Comparison of ENCODE assay signal across 2 cellular contexts in the genomic region with DNA sequence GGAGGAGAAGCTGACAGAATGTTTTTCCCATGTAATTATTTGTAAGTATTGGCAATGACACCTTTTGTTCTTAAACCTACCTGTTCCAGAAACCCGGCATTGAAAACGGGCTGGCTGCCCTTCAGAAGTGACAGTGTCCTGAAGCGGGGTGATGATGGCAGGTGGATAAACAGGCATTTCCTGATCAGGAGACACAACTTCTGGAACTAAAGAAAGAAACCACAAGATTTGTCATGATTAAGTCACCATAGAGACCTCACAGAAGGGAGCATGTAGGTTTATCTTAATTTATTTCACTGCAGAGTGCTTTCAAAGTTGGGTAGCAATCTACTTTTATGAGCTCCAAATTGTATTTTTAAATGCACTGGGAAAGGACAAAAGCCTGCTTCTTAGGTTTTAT.
TF ChIP-seq lines count a peak whose summit lies in the region.

No MANE protein-coding gene starts in this region.

TF ChIP-seq in SK-N-SH, 30 proteins besides CTCF, POLR2A, EP300 and RAD21 (continued from another document):
- TF ChIP-seq, protein P1, sequence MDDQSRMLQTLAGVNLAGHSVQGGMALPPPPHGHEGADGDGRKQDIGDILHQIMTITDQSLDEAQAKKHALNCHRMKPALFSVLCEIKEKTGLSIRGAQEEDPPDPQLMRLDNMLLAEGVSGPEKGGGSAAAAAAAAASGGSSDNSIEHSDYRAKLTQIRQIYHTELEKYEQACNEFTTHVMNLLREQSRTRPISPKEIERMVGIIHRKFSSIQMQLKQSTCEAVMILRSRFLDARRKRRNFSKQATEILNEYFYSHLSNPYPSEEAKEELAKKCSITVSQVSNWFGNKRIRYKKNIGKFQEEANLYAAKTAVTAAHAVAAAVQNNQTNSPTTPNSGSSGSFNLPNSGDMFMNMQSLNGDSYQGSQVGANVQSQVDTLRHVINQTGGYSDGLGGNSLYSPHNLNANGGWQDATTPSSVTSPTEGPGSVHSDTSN (IDR thresholded peaks at IDR 0.05), result peak; percentile 32; the same call in 1 of the 2 replicates
- TF ChIP-seq FOSL2 (IDR thresholded peaks at IDR 0.05; ENCODE audit: borderline replicate concordance, low read depth), result no peak
- TF ChIP-seq, protein P2, sequence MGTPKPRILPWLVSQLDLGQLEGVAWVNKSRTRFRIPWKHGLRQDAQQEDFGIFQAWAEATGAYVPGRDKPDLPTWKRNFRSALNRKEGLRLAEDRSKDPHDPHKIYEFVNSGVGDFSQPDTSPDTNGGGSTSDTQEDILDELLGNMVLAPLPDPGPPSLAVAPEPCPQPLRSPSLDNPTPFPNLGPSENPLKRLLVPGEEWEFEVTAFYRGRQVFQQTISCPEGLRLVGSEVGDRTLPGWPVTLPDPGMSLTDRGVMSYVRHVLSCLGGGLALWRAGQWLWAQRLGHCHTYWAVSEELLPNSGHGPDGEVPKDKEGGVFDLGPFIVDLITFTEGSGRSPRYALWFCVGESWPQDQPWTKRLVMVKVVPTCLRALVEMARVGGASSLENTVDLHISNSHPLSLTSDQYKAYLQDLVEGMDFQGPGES (IDR thresholded peaks at IDR 0.05; ENCODE audit: low read depth, low read length), result no peak
- TF ChIP-seq TCF12 (IDR thresholded peaks at IDR 0.05), result peak; percentile 25; the same call in 1 of the 2 replicates
TF ChIP-seq in SK-N-SH: peak in this region for 2.

TF ChIP-seq in SK-N-SH treated with all-trans-retinoic acid at 6 μM for 48 hours, 23 proteins besides CTCF, POLR2A, EP300 and RAD21:
- TF ChIP-seq, protein P3, sequence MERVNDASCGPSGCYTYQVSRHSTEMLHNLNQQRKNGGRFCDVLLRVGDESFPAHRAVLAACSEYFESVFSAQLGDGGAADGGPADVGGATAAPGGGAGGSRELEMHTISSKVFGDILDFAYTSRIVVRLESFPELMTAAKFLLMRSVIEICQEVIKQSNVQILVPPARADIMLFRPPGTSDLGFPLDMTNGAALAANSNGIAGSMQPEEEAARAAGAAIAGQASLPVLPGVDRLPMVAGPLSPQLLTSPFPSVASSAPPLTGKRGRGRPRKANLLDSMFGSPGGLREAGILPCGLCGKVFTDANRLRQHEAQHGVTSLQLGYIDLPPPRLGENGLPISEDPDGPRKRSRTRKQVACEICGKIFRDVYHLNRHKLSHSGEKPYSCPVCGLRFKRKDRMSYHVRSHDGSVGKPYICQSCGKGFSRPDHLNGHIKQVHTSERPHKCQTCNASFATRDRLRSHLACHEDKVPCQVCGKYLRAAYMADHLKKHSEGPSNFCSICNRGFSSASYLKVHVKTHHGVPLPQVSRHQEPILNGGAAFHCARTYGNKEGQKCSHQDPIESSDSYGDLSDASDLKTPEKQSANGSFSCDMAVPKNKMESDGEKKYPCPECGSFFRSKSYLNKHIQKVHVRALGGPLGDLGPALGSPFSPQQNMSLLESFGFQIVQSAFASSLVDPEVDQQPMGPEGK (CRISPR knock-in tag; IDR thresholded peaks at IDR 0.05; ENCODE audit: borderline replicate concordance), result no peak
- TF ChIP-seq ARNTL (CRISPR knock-in tag; IDR thresholded peaks at IDR 0.05; ENCODE audit: borderline replicate concordance, low read depth) (no peak), BACH2 (CRISPR knock-in tag; IDR thresholded peaks at IDR 0.05; ENCODE audit: borderline replicate concordance) (no peak), ZFP30 (CRISPR knock-in tag; IDR thresholded peaks at IDR 0.05) (no peak)
- TF ChIP-seq, protein P4, sequence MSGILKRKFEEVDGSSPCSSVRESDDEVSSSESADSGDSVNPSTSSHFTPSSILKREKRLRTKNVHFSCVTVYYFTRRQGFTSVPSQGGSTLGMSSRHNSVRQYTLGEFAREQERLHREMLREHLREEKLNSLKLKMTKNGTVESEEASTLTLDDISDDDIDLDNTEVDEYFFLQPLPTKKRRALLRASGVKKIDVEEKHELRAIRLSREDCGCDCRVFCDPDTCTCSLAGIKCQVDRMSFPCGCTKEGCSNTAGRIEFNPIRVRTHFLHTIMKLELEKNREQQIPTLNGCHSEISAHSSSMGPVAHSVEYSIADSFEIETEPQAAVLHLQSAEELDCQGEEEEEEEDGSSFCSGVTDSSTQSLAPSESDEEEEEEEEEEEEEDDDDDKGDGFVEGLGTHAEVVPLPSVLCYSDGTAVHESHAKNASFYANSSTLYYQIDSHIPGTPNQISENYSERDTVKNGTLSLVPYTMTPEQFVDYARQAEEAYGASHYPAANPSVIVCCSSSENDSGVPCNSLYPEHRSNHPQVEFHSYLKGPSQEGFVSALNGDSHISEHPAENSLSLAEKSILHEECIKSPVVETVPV (CRISPR knock-in tag; IDR thresholded peaks at IDR 0.05), result no peak
